In the genomic region with DNA sequence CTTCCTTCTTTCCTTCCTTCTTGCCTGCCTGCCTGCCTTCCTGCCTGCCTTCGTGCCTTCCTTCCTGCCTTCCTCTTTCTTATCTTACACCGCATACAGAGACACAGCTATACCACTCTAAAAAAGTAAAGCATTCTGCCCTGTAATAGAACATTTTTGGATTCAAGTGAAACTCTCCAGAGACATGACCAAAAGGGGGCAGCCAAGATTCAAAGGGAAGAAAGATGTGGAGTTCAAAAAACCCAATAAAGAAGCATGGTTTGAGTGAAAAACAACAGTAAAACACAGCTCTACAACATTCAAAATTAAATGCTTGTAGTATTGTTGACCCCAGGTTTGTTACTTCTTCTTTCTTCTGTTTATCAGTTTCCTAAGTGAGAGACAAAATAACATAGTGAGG, we compare ENCODE assay signal across 12 cellular contexts.
DNase-seq lines count a peak whose midpoint lies in the region; TF ChIP-seq lines count a peak whose summit lies in the region.
"Had no signal": no experiment of that assay in that cellular context is flagged by ENCODE, and none has a peak within 500 bp of the region (broad histone marks: within the 10 kb centered on the region; RNA-seq: fewer than 3 reads in every experiment).

No MANE protein-coding gene starts in this region.

- H3K27ac ChIP-seq in VCaP: no peak overlapping the region
- H3K27ac ChIP-seq: stomach had no signal

- TF ChIP-seq CTCF in VCaP (conservative IDR thresholded peaks at IDR 0.05): 0 out of 2 replicates have a peak, but pooled peaks have one; percentile 15

- DNase-seq in NCI-H1417 (lab: John Stamatoyannopoulos, UW) (peak in 2 of 3 experiments; percentile 2 to 63), NCI-H1417 treated with DMSO at 0.1 percent for 48 hours (lab: John Stamatoyannopoulos, UW) (no peak), NCI-H146 treated with DMSO at 0.1 percent for 48 hours (lab: John Stamatoyannopoulos, UW; ENCODE audit: unreplicated experiment) (peak; percentile 12), pons (ENCODE audit: low spot score) (peak; percentile 47), retina (no peak)
- no peak for DNase-seq in activated effector memory CD4-positive, alpha-beta T cell treated with anti-CD3 and anti-CD28 coated beads, Interleukin-2, amount 50 U/mL, for 16 hours
- no peak for DNase-seq in central memory CD4-positive, alpha-beta T cell
- DNase-seq: NCI-H510A treated with DMSO at 0.1 percent for 48 hours; nucleus accumbens; stimulated activated CD4-positive, alpha-beta T cell treated with anti-CD3 and anti-CD28 coated beads, Interleukin-2, amount 100 ng/mL, for 48 hours; stomach had no signal

Comparison
In these comparisons a context has a peak if more than half of its experiments do, and no peak if none do; other contexts are left out.
1. DNase-seq: peak in NCI-H1417 (2 of 3), NCI-H146 treated with DMSO at 0.1 percent for 48 hours (single experiment) and pons (single experiment); none in NCI-H1417 treated with DMSO at 0.1 percent for 48 hours (single experiment), activated effector memory CD4-positive, alpha-beta T cell treated with anti-CD3 and anti-CD28 coated beads, Interleukin-2, amount 50 U/mL, for 16 hours (single experiment), retina (single experiment) and central memory CD4-positive, alpha-beta T cell (single experiment).